Comparison of ENCODE assay signal across 17 cellular contexts in genomic region chr5:74454263-74455030, GRCh38.
A peak's percentile ranks its signal among the peaks of the same experiment; 100 is the strongest.
DNase-seq lines count a peak whose midpoint lies in the region; ATAC-seq and TF ChIP-seq lines count a peak whose summit lies in the region.
"Had no signal": no experiment of that assay in that cellular context is flagged by ENCODE, and none has a peak within 500 bp of the region (broad histone marks: within the 10 kb centered on the region; RNA-seq: fewer than 3 reads in every experiment).

No MANE protein-coding gene starts in this region.

- H2BK12ac ChIP-seq in trophoblast cell (ENCODE audit: low read length), result peak overlapping the region; percentile 13

- H3K27ac ChIP-seq in trophoblast cell (ENCODE audit: low read depth, low read length), result no peak overlapping the region
- H3K27ac ChIP-seq in skeletal muscle tissue (ENCODE audit: low read depth, low read length), result peak overlapping the region; percentile 72
- H3K27ac ChIP-seq: GM23248 had no signal

- H2BK5ac ChIP-seq in trophoblast cell (ENCODE audit: low read depth, low read length, poor library complexity), result no peak overlapping the region

- H3K9me3 Mint-ChIP-seq in natural killer cell (no peaks in the 10 kb centered on the region), Calu3 (ENCODE audit: low read depth, unreplicated experiment) (no peaks in the 10 kb centered on the region)
- H3K9me3 Mint-ChIP-seq: CD8-positive, alpha-beta memory T cell had no signal

- H3K4me2 ChIP-seq in trophoblast cell (ENCODE audit: low read length), result no peak overlapping the region

- no peaks in the 10 kb centered on the region for H3K79me1 ChIP-seq in trophoblast cell (ENCODE audit: low read length)

- no peak overlapping the region for H3K27ac Mint-ChIP-seq in natural killer cell
- H3K27ac Mint-ChIP-seq in Calu3 (ENCODE audit: unreplicated experiment), result no peak overlapping the region
- H3K27ac Mint-ChIP-seq: CD4-positive, CD25-positive, alpha-beta regulatory T cell; CD8-positive, alpha-beta memory T cell had no signal

- TF ChIP-seq CTCF in natural killer cell (IDR thresholded peaks at IDR 0.05) (no peak), Calu3 (IDR thresholded peaks at IDR 0.05; ENCODE audit: unreplicated experiment) (no peak)

- no peak overlapping the region for H4K91ac ChIP-seq in trophoblast cell (ENCODE audit: low read depth, low read length)

- no peak overlapping the region for H2AFZ ChIP-seq in trophoblast cell (ENCODE audit: insufficient read depth, low read length, poor library complexity)
- H2AFZ ChIP-seq: GM23248 had no signal

- H3K9me3 ChIP-seq in trophoblast cell (ENCODE audit: insufficient read depth, low read depth, low read length), result no peaks in the 10 kb centered on the region
- H3K9me3 ChIP-seq in skeletal muscle tissue (ENCODE audit: control insufficient read depth in 3 of 3, low read length in 3 of 3), result no peaks in the 10 kb centered on the region
- H3K9me3 ChIP-seq: BE2C, HAP-1 had no signal

- H3K14ac ChIP-seq in trophoblast cell (ENCODE audit: low read length), result no peak overlapping the region

- peak; percentile 18 to 62 for DNase-seq in dermis microvascular lymphatic vessel endothelial cell (ENCODE audit: low read depth in 2 of 2)
- peak; percentile 70 for DNase-seq in myocyte (ENCODE audit: low read depth)
- DNase-seq in trophoblast cell, result no peak
- no peak for DNase-seq in natural killer cell
- DNase-seq in Calu3, result no peak
- no peak for DNase-seq in activated CD4-positive, alpha-beta T cell treated with anti-CD3 and anti-CD28 coated beads for 4 hours
- DNase-seq: ACHN; BE2C; C1 segment of cervical spinal cord; CD4-positive, CD25-positive, alpha-beta regulatory T cell; CD8-positive, alpha-beta memory T cell; COR-L47; DMS79 treated with DMSO at 0.1 percent for 48 hours; GF-D8; GM23248 had no signal

- no peak overlapping the region for H3K9ac ChIP-seq in trophoblast cell (ENCODE audit: low read length)
- no peak overlapping the region for H3K9ac ChIP-seq in skeletal muscle tissue (ENCODE audit: low read depth in 1 of 3, low read length in 3 of 3)
- H3K9ac ChIP-seq: GM23248 had no signal

- peaks cover 0 to 11% of the 10 kb centered on the region in 2 donors for H3K4me1 Mint-ChIP-seq in natural killer cell
- no peaks in the 10 kb centered on the region for H3K4me1 Mint-ChIP-seq in Calu3 (ENCODE audit: low read depth, unreplicated experiment)
- H3K4me1 Mint-ChIP-seq: CD4-positive, CD25-positive, alpha-beta regulatory T cell; CD8-positive, alpha-beta memory T cell had no signal

- H3K36me3 Mint-ChIP-seq in natural killer cell, result no peaks in the 10 kb centered on the region
- H3K36me3 Mint-ChIP-seq in Calu3 (ENCODE audit: insufficient read depth, unreplicated experiment), result no peaks in the 10 kb centered on the region
- H3K36me3 Mint-ChIP-seq: CD4-positive, CD25-positive, alpha-beta regulatory T cell; CD8-positive, alpha-beta memory T cell had no signal

- WGBS in trophoblast cell (ENCODE audit: extremely low coverage, insufficient coverage, insufficient read length), result no CpG with 5 or more reads among the region's 7 CpGs

- no peaks in the 10 kb centered on the region for H3K79me2 ChIP-seq in trophoblast cell (ENCODE audit: control insufficient read depth, insufficient read depth, low read length, poor library complexity)

- no peak overlapping the region for H4K12ac ChIP-seq in trophoblast cell (ENCODE audit: low read depth, low read length)

- H3K4me1 ChIP-seq in trophoblast cell (ENCODE audit: control insufficient read depth in 1 of 2, insufficient read depth in 2 of 2, low read length in 2 of 2), result no peaks in the 10 kb centered on the region
- peaks cover 0 to 6% (median 6%) of the 10 kb centered on the region in 3 donors for H3K4me1 ChIP-seq in skeletal muscle tissue (ENCODE audit: control insufficient read depth in 3 of 3, insufficient read depth in 3 of 3, low read length in 3 of 3)
- H3K4me1 ChIP-seq: HAP-1 had no signal

- H3K36me3 ChIP-seq in trophoblast cell (ENCODE audit: control insufficient read depth in 1 of 2, insufficient read depth in 2 of 2, low read length in 2 of 2), result no peaks in the 10 kb centered on the region
- H3K36me3 ChIP-seq in skeletal muscle tissue (ENCODE audit: control insufficient read depth in 3 of 3, insufficient read depth in 3 of 3, low read length in 3 of 3), result no peaks in the 10 kb centered on the region
- H3K36me3 ChIP-seq: BE2C, HAP-1 had no signal

- H4K8ac ChIP-seq in trophoblast cell (ENCODE audit: low read depth, low read length), result no peak overlapping the region

- no peak overlapping the region for H3K23ac ChIP-seq in trophoblast cell (ENCODE audit: low read length)

- no peak overlapping the region for H2AK5ac ChIP-seq in trophoblast cell (ENCODE audit: low read length)

- H3K18ac ChIP-seq in trophoblast cell (ENCODE audit: low read length), result no peak overlapping the region

- H3K4me3 Mint-ChIP-seq in natural killer cell (no peak overlapping the region), Calu3 (ENCODE audit: low read depth, unreplicated experiment) (no peak overlapping the region)
- H3K4me3 Mint-ChIP-seq: CD4-positive, CD25-positive, alpha-beta regulatory T cell; CD8-positive, alpha-beta memory T cell had no signal

- no peak overlapping the region for H3K4ac ChIP-seq in trophoblast cell (ENCODE audit: low read depth, low read length)

- no TSS peak for BruUV-seq in Calu3 (replicated peaks; lab: Mats Ljungman, UMichigan)

- H3K4me3 ChIP-seq in trophoblast cell (ENCODE audit: low read depth, low read length) (no peak overlapping the region), skeletal muscle tissue (ENCODE audit: low read length in 3 of 3) (no peak overlapping the region)
- H3K4me3 ChIP-seq: GM23248, HAP-1 had no signal

- ATAC-seq in natural killer cell, result no peak

- intact Hi-C loops in natural killer cell (cut with micrococcal nuclease) (no loop called here), Calu3 (cut with micrococcal nuclease; ENCODE audit: unreplicated experiment) (no loop called here)

- H3K27me3 Mint-ChIP-seq in natural killer cell (ENCODE audit: low read depth in 2 of 2) (peaks cover 0 to 5% of the 10 kb centered on the region in 2 donors), Calu3 (ENCODE audit: unreplicated experiment) (no peaks in the 10 kb centered on the region)

- H3K27me3 ChIP-seq in trophoblast cell (ENCODE audit: insufficient read depth, low read length) (no peaks in the 10 kb centered on the region), skeletal muscle tissue (ENCODE audit: control insufficient read depth in 3 of 3, insufficient read depth in 3 of 3, low read length in 3 of 3) (no peaks in the 10 kb centered on the region)
- H3K27me3 ChIP-seq: BE2C had no signal

- no peak overlapping the region for H2BK120ac ChIP-seq in trophoblast cell (ENCODE audit: insufficient read depth, low read length, poor library complexity)

- CTCF ChIA-PET in Calu3 (lab: Charles Lee), result interaction anchor here (0.7 kb wide), 2 partner anchors 18 to 19 kb away, joined by 3 to 5 read pairs; no protein-coding TSS in a partner anchor

Comparison
In these comparisons a context has a peak if more than half of its experiments do, and no peak if none do; other contexts are left out.
1. DNase-seq: peak in dermis microvascular lymphatic vessel endothelial cell (2 of 2) and myocyte (single experiment); none in trophoblast cell (0 of 2), natural killer cell (single experiment), Calu3 (single experiment) and activated CD4-positive, alpha-beta T cell treated with anti-CD3 and anti-CD28 coated beads for 4 hours (0 of 2).